ENCODE assay signal across 8 cellular contexts in the genomic region with DNA sequence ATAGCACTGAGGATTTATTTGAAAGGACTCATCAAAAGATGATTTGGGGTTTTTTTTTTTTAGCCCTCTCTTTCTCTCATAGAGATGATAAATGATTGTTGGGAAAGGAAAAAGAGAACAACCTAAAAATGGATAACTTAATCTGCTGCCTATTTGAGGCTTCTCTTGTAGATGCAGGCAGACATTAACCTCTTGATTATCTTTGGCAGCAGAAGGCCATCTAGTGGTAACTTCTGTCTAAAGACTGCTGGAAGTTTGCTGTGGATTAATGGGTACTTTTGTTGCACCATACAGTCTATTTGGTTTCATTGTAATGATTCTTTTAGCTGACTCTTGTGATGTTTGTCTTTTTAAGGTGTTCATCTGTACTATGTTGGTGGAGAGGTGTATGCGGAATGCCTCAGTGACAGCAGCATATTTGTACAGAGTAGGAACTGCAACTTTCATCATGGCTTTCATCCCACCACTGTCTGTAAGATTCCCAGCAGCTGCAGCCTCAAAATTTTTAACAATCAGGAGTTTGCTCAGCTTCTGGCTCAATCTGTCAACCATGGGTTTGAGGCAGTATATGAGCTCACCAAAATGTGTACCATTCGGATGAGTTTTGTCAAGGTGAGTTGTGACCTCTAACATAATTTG. TPM values are rescaled to one million over a fixed set of nuclear protein-coding genes. Genes with fewer than 3 reads are reported as not detected.
DNase-seq lines count a peak whose midpoint lies in the region; ATAC-seq, FAIRE-seq and TF ChIP-seq lines count a peak whose summit lies in the region.

No MANE protein-coding gene starts in this region.

- CTCF ChIA-PET in RWPE1 (lab: Yijun Ruan, JAX) = interaction anchor here (0.6 to 1.5 kb wide), 15 partner anchors 9 to 1232 kb away, joined by 3 to 11 read pairs (median 4); a partner anchor contains a TSS

- FAIRE-seq in GM18507 (lab: Jason Lieb, UNC) = peak; percentile 80

- H3K27ac ChIP-seq in RWPE1 = no peak overlapping the region

- POLR2A ChIA-PET in RWPE1 (lab: Yijun Ruan, JAX; ENCODE audit: low non-redundant PET) = no interaction called here

- TF ChIP-seq CTCF in RWPE1 (conservative IDR thresholded peaks at IDR 0.05; ENCODE audit: low read depth) = peak; percentile 81

- ATAC-seq in HG03442 (IDR thresholded peaks at IDR 0.05; ENCODE audit: unreplicated experiment) = peak; percentile 65

- DNase-seq in AML-193 (lab: John Stamatoyannopoulos, UW) (peak; percentile 47 to 62), GM18507 (ENCODE audit: extremely low spot score, insufficient read length, low read depth) (peak; percentile 30), RWPE1 (ENCODE audit: low spot score) (peak; percentile 68), fibroblast of peridontal ligament (ENCODE audit: extremely low read depth) (peak; percentile 82), renal cortical epithelial cell (ENCODE audit: low read depth) (peak; percentile 79), islet precursor cell (no peak)
- no peak for DNase-seq in stimulated activated CD4-positive, alpha-beta T cell treated with anti-CD3 and anti-CD28 coated beads, Interleukin-12 subunit alpha, Interleukin-12 subunit beta, amount 100 ng/mL, for 4 hours

RNA-seq across cellular contexts. Expression of a gene that starts 18.8 kb away (rescaled TPM):
- total RNA-seq in renal cortical epithelial cell = 0.25 TPM in 1 of 2 replicates, not detected in the other

RNA-seq across cellular contexts. Expression of a gene that starts 41.5 kb away (rescaled TPM):
- 39.4 and 59.6 TPM in 2 replicates for total RNA-seq in renal cortical epithelial cell

Comparison
In these comparisons a context has a peak if more than half of its experiments do, and no peak if none do; other contexts are left out.
1. DNase-seq: peak in AML-193 (2 of 2), GM18507 (single experiment), RWPE1 (single experiment), fibroblast of peridontal ligament (single experiment) and renal cortical epithelial cell (single experiment); none in stimulated activated CD4-positive, alpha-beta T cell treated with anti-CD3 and anti-CD28 coated beads, Interleukin-12 subunit alpha, Interleukin-12 subunit beta, amount 100 ng/mL, for 4 hours (single experiment) and islet precursor cell (single experiment).